Comparison of ENCODE assay signal across 17 cellular contexts in the genomic region with DNA sequence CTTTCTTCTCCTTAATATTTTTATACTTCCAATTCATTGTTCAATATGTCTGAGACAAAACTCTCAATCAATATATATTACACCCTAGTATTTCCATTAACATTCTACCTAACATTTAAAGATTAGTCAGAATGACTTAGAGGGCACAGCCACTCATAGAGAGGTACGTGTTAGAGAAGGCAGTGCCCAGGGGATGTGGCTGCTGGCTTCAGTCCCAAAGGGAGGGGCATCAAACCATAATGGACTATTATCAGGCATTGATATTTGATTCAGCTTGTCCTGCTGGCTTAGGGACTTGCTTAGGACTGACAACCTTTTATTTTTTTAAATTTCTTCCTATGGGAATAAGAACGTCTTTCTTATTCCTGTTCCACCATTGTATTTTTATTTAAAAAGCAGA.
"Had no signal": no experiment of that assay in that cellular context is flagged by ENCODE, and none has a peak within 500 bp of the region (broad histone marks: within the 10 kb centered on the region; RNA-seq: fewer than 3 reads in every experiment).

No MANE protein-coding gene starts in this region.

- H3K4me1 ChIP-seq: esophagus squamous epithelium, left lung, upper lobe of right lung had no signal

- H3K27ac Mint-ChIP-seq: activated CD4-positive, alpha-beta memory T cell treated with anti-CD3 and anti-CD28 coated beads, Interleukin-2, amount 10 ng/mL, durations not matched to agents 7 days and 5 days; activated CD4-positive, alpha-beta T cell treated with anti-CD3 and anti-CD28 coated beads for 36 hours; activated naive CD8-positive, alpha-beta T cell treated with anti-CD3 and anti-CD28 coated beads for 36 hours; activated T-cell treated with anti-CD3 and anti-CD28 coated beads, Interleukin-2, amount 50 U/mL, for 72 hours; natural killer cell treated with Interleukin-12 subunit alpha and Interleukin-12 subunit beta and Interleukin-15 and Interleukin-18, amount 100 ng/mL, for 72 hours had no signal

- H3K36me3 Mint-ChIP-seq: activated naive CD8-positive, alpha-beta T cell treated with anti-CD3 and anti-CD28 coated beads for 36 hours had no signal

- ATAC-seq: activated CD4-positive, alpha-beta T cell treated with anti-CD3 and anti-CD28 coated beads for 36 hours; activated T-cell treated with anti-CD3 and anti-CD28 coated beads, Interleukin-2, amount 50 U/mL, for 72 hours; left lung; natural killer cell treated with Interleukin-12 subunit alpha and Interleukin-12 subunit beta and Interleukin-15 and Interleukin-18, amount 100 ng/mL, for 72 hours; stimulated activated naive CD8-positive, alpha-beta T cell treated with anti-CD3 and anti-CD28 coated beads, Interleukin-15, Interleukin-2, amounts not matched to agents 100 U/mL and 50 U/mL, for 24 hours; upper lobe of right lung had no signal

- H3K27ac ChIP-seq: esophagus squamous epithelium, left lung, upper lobe of right lung, VCaP had no signal

- H3K4me3 ChIP-seq: esophagus squamous epithelium, left lung, upper lobe of right lung had no signal

- H3K9me3 ChIP-seq: left lung, upper lobe of right lung had no signal

- DNase-seq: activated CD4-positive, alpha-beta memory T cell treated with anti-CD3 and anti-CD28 coated beads, Interleukin-2, amount 10 ng/mL, durations not matched to agents 7 days and 5 days; activated CD4-positive, alpha-beta T cell treated with anti-CD3 and anti-CD28 coated beads for 36 hours; activated CD8-positive, alpha-beta memory T cell treated with anti-CD3 and anti-CD28 coated beads, Interleukin-2, amount 50 U/mL, for 4 hours; activated gamma-delta T cell treated with Interleukin-2 at 50 U/mL for 16 hours; activated naive CD8-positive, alpha-beta T cell treated with anti-CD3 and anti-CD28 coated beads for 36 hours; activated T-cell treated with anti-CD3 and anti-CD28 coated beads, Interleukin-2, amount 50 U/mL, for 72 hours; cerebellar nuclear complex; dermis blood vessel endothelial cell; esophagus squamous epithelium; foreskin fibroblast; left lung; stimulated activated CD4-positive, alpha-beta T cell treated with anti-CD3 and anti-CD28 coated beads, Interleukin-2, amount 100 ng/mL, for 48 hours; stimulated activated naive CD8-positive, alpha-beta T cell treated with anti-CD3 and anti-CD28 coated beads, Interleukin-15, Interleukin-2, amounts not matched to agents 100 U/mL and 50 U/mL, for 24 hours; T1000; upper lobe of right lung had no signal

- H3K4me1 Mint-ChIP-seq: activated CD4-positive, alpha-beta memory T cell treated with anti-CD3 and anti-CD28 coated beads, Interleukin-2, amount 10 ng/mL, durations not matched to agents 7 days and 5 days; activated CD4-positive, alpha-beta T cell treated with anti-CD3 and anti-CD28 coated beads for 36 hours; activated naive CD8-positive, alpha-beta T cell treated with anti-CD3 and anti-CD28 coated beads for 36 hours had no signal

- H3K27me3 Mint-ChIP-seq: activated CD4-positive, alpha-beta memory T cell treated with anti-CD3 and anti-CD28 coated beads, Interleukin-2, amount 10 ng/mL, durations not matched to agents 7 days and 5 days; activated CD4-positive, alpha-beta T cell treated with anti-CD3 and anti-CD28 coated beads for 36 hours; activated naive CD8-positive, alpha-beta T cell treated with anti-CD3 and anti-CD28 coated beads for 36 hours; natural killer cell treated with Interleukin-12 subunit alpha and Interleukin-12 subunit beta and Interleukin-15 and Interleukin-18, amount 100 ng/mL, for 72 hours had no signal

- H3K27me3 ChIP-seq: esophagus squamous epithelium, left lung, upper lobe of right lung had no signal

- H3K4me3 Mint-ChIP-seq: activated CD4-positive, alpha-beta memory T cell treated with anti-CD3 and anti-CD28 coated beads, Interleukin-2, amount 10 ng/mL, durations not matched to agents 7 days and 5 days; activated CD4-positive, alpha-beta T cell treated with anti-CD3 and anti-CD28 coated beads for 36 hours; activated naive CD8-positive, alpha-beta T cell treated with anti-CD3 and anti-CD28 coated beads for 36 hours; activated T-cell treated with anti-CD3 and anti-CD28 coated beads, Interleukin-2, amount 50 U/mL, for 72 hours; natural killer cell treated with Interleukin-12 subunit alpha and Interleukin-12 subunit beta and Interleukin-15 and Interleukin-18, amount 100 ng/mL, for 72 hours had no signal

- H3K36me3 ChIP-seq: esophagus squamous epithelium, left lung, upper lobe of right lung had no signal
